ENCODE assay signal across 1 cellular context in genomic region chr10:63084690-63085377, GRCh38.
TF ChIP-seq lines count a peak whose summit lies in the region.

No MANE protein-coding gene starts in this region.

TF ChIP-seq in SK-N-SH treated with all-trans-retinoic acid at 6 μM for 48 hours, 23 proteins besides CTCF, POLR2A, EP300 and RAD21:
- TF ChIP-seq CREB5 (CRISPR knock-in tag; IDR thresholded peaks at IDR 0.05; ENCODE audit: low read depth) (no peak), ISL1 (CRISPR knock-in tag; IDR thresholded peaks at IDR 0.05) (no peak), TOX (CRISPR knock-in tag; IDR thresholded peaks at IDR 0.05; ENCODE audit: borderline replicate concordance) (no peak), POU6F1 (CRISPR knock-in tag; IDR thresholded peaks at IDR 0.05; ENCODE audit: borderline replicate concordance, low read depth) (no peak), ESRRG (CRISPR knock-in tag; IDR thresholded peaks at IDR 0.05) (no peak), SNAI2 (CRISPR knock-in tag; IDR thresholded peaks at IDR 0.05) (no peak), CSRNP3 (CRISPR knock-in tag; IDR thresholded peaks at IDR 0.05) (no peak)
TF ChIP-seq in SK-N-SH treated with all-trans-retinoic acid at 6 μM for 48 hours: peak in this region for 0.
